In genomic region chr17:43380307-43380706, GRCh38 we compare ENCODE assay signal across 22 cellular contexts.
"Had no signal": no experiment of that assay in that cellular context is flagged by ENCODE, and none has a peak within 500 bp of the region (broad histone marks: within the 10 kb centered on the region; RNA-seq: fewer than 3 reads in every experiment).

No MANE protein-coding gene starts in this region.

- ATAC-seq: esophagus mucosa; gastrocnemius medialis; left lobe of liver; natural killer cell treated with Interleukin-12 subunit alpha and Interleukin-12 subunit beta and Interleukin-15 and Interleukin-18, amount 100 ng/mL, for 72 hours; stimulated activated memory B cell treated with anti-CD40 and anti-IgM and Interleukin-4, amounts not matched to agents 10 μg/mL and 1 μg/mL and 100 μg/mL, for 72 hours; stimulated activated naive CD8-positive, alpha-beta T cell treated with anti-CD3 and anti-CD28 coated beads, Interleukin-15, Interleukin-2, amounts not matched to agents 100 U/mL and 50 U/mL, for 24 hours had no signal

- H3K9me3 ChIP-seq: gastrocnemius medialis, prostate gland, right atrium auricular region, testis, tibial artery had no signal

- H3K4me1 ChIP-seq: colonic mucosa, gastrocnemius medialis, right atrium auricular region, spleen, testis, tibial artery had no signal

- DNase-seq: colonic mucosa; effector CD8-positive, alpha-beta T cell; endodermal cell; foreskin fibroblast; gastrocnemius medialis; head of caudate nucleus; kidney; spleen; stimulated activated CD4-positive, alpha-beta T cell treated with anti-CD3 and anti-CD28 coated beads, Interleukin-4, amount 100 ng/mL, for 4 hours; stimulated activated naive CD8-positive, alpha-beta T cell treated with anti-CD3 and anti-CD28 coated beads, Interleukin-15, Interleukin-2, amounts not matched to agents 100 U/mL and 50 U/mL, for 24 hours; substantia nigra; testis; tibial artery had no signal

- H3K4me3 ChIP-seq: colonic mucosa, gastrocnemius medialis, lung, prostate gland, right atrium auricular region, skin epidermis, spleen, testis, tibial artery had no signal

- FAIRE-seq: kidney had no signal

- H3K27me3 ChIP-seq: colonic mucosa, gastrocnemius medialis, right atrium auricular region, spleen, testis, tibial artery had no signal

- H3K27ac ChIP-seq: colonic mucosa, epithelial cell of prostate, gastrocnemius medialis, prostate gland, right atrium auricular region, skin epidermis, spleen, testis, tibial artery had no signal

- H3K36me3 ChIP-seq: colonic mucosa, gastrocnemius medialis, prostate gland, right atrium auricular region, spleen, tibial artery had no signal
